1 cellular context compared by ENCODE assay signal in genomic region chr5:154097031-154097430, GRCh38.
A peak's percentile ranks its signal among the peaks of the same experiment; 100 is the strongest.
TF ChIP-seq lines count a peak whose summit lies in the region.

No MANE protein-coding gene starts in this region.

TF ChIP-seq in A549, 52 proteins besides CTCF, POLR2A, EP300 and RAD21 (continued from another document):
- TF ChIP-seq REST (IDR thresholded peaks at IDR 0.05) = peak; percentile 89
